9 cellular contexts compared by ENCODE assay signal in genomic region chr2:181680055-181680936, GRCh38. TPM values are rescaled to one million over a fixed set of nuclear protein-coding genes. Genes with fewer than 3 reads are reported as not detected.
DNase-seq lines count a peak whose midpoint lies in the region; ATAC-seq, FAIRE-seq and TF ChIP-seq lines count a peak whose summit lies in the region.
"Had no signal": no experiment of that assay in that cellular context is flagged by ENCODE, and none has a peak within 500 bp of the region (broad histone marks: within the 10 kb centered on the region; RNA-seq: fewer than 3 reads in every experiment).

TSS of gene NEUROD1 (minus strand) at chr2:181680517. CDS start at chr2:181678860, 1,657 bp downstream.

- POLR2A ChIA-PET in OCI-LY7 (lab: Charles Lee), result interaction anchor here (0.6 kb wide), 1 partner anchor 110 kb away, joined by 3 read pairs; no protein-coding TSS in a partner anchor

- CTCF ChIA-PET in OCI-LY7 (lab: Charles Lee; ENCODE audit: unreplicated experiment), result no interaction called here

- peaks cover 89% of the 10 kb centered on the region for H3K27me3 ChIP-seq in skeletal muscle satellite cell (ENCODE audit: control insufficient read depth, insufficient read depth, low read length)

- peaks cover 85 to 92% of the 10 kb centered on the region in 2 donors for H3K27me3 Mint-ChIP-seq in effector memory CD8-positive, alpha-beta T cell

- peaks cover 15 to 29% of the 10 kb centered on the region in 2 donors for H3K4me1 Mint-ChIP-seq in effector memory CD8-positive, alpha-beta T cell (ENCODE audit: low read depth in 2 of 2)

- H3K36me3 Mint-ChIP-seq in effector memory CD8-positive, alpha-beta T cell (ENCODE audit: insufficient read depth), result no peaks in the 10 kb centered on the region

- no peaks in the 10 kb centered on the region for H3K79me2 ChIP-seq in OCI-LY7 (ENCODE audit: insufficient read depth, low read depth, low read length)

- no peaks in the 10 kb centered on the region for H4K20me1 ChIP-seq in OCI-LY7 (ENCODE audit: insufficient read depth, low read length)

- TF ChIP-seq CTCF in OCI-LY7 (conservative IDR thresholded peaks at IDR 0.05; ENCODE audit: low read length), result no peak

- H3K4me3 Mint-ChIP-seq in effector memory CD8-positive, alpha-beta T cell, result peak within 1 kb of the TSS; percentile 37 to 48

- H2AFZ ChIP-seq in OCI-LY7 (ENCODE audit: low read length), result no peak within 1 kb of the TSS

- no peaks in the 10 kb centered on the region for H3K9me2 ChIP-seq in OCI-LY7 (ENCODE audit: insufficient read depth, low read length)

- ATAC-seq in effector memory CD8-positive, alpha-beta T cell (replicated peaks), result no peak
- ATAC-seq in GM18511 (IDR thresholded peaks at IDR 0.05; ENCODE audit: unreplicated experiment), result no peak

- DNase-seq in NCI-H187 (lab: John Stamatoyannopoulos, UW), result peak; percentile 5 to 6
- no peak for DNase-seq in NCI-H187 treated with DMSO at 0.1 percent for 48 hours (lab: John Stamatoyannopoulos, UW)
- DNase-seq in NCI-H226, result peak; percentile 5
- DNase-seq in effector memory CD8-positive, alpha-beta T cell, result no peak
- no peak for DNase-seq in OCI-LY7 (ENCODE audit: low spot score)
- DNase-seq in H54 (ENCODE audit: insufficient read length, low spot score), result no peak

- no peak within 1 kb of the TSS for H3K27ac Mint-ChIP-seq in effector memory CD8-positive, alpha-beta T cell

- no TSS peak for BruUV-seq in OCI-LY7 (replicated peaks; lab: Mats Ljungman, UMichigan)

- H3K4me2 ChIP-seq in skeletal muscle satellite cell (ENCODE audit: low read length) (peak within 1 kb of the TSS; percentile 72), OCI-LY7 (ENCODE audit: low read length) (no peak within 1 kb of the TSS)

- H3K4me3 ChIP-seq in skeletal muscle satellite cell (ENCODE audit: low read length), result peak within 1 kb of the TSS; percentile 36
- no peak within 1 kb of the TSS for H3K4me3 ChIP-seq in OCI-LY7 (ENCODE audit: low read depth, low read length, poor library complexity, severe bottlenecking)

- intact Hi-C loops in OCI-LY7 (cut with micrococcal nuclease; ENCODE audit: unreplicated experiment), result no loop called here

- H3K9ac ChIP-seq in skeletal muscle satellite cell (ENCODE audit: low read depth, low read length), result no peak within 1 kb of the TSS

- TF ChIP-seq POLR2A in H54 (IDR thresholded peaks at IDR 0.05; ENCODE audit: low read depth, low read length), result no peak

- no peak for FAIRE-seq in H54 (lab: Jason Lieb, UNC)

- peaks cover 3 to 6% of the 10 kb centered on the region in 2 donors for H3K9me3 Mint-ChIP-seq in effector memory CD8-positive, alpha-beta T cell

- H3K27ac ChIP-seq in OCI-LY7 (ENCODE audit: low read depth, low read length, poor library complexity, severe bottlenecking), result no peak within 1 kb of the TSS

- H3K9me3 ChIP-seq in skeletal muscle satellite cell (replicated peaks; ENCODE audit: low read length), result peaks cover 3% of the 10 kb centered on the region
- no peaks in the 10 kb centered on the region for H3K9me3 ChIP-seq in OCI-LY7 (ENCODE audit: low read length)

- H3K4me1 ChIP-seq in skeletal muscle satellite cell (ENCODE audit: control insufficient read depth, insufficient read depth, low read length), result peaks cover 13% of the 10 kb centered on the region
- no peaks in the 10 kb centered on the region for H3K4me1 ChIP-seq in OCI-LY7 (ENCODE audit: insufficient read depth, low read length, poor library complexity, severe bottlenecking)

- no peaks in the 10 kb centered on the region for H3K36me3 ChIP-seq in skeletal muscle satellite cell (ENCODE audit: insufficient read depth, low read length)
- no peaks in the 10 kb centered on the region for H3K36me3 ChIP-seq in OCI-LY7 (ENCODE audit: insufficient read depth, low read length)

RNA-seq across cellular contexts. Expression of gene NEUROD1, which starts in this region (rescaled TPM):
- not detected in 2 replicates for total RNA-seq in skeletal muscle satellite cell (2012; rRNA removed)
- not detected in 2 replicates for total RNA-seq in OCI-LY7 (2014; rRNA removed; shearing (Covaris generic))
- total RNA-seq in OCI-LY7 (2022), result not detected in 2 replicates
- total RNA-seq: fibroblast of villous mesenchyme had no signal

Comparison
In these comparisons a context has a peak if more than half of its experiments do, and no peak if none do; other contexts are left out.
1. DNase-seq: peak in NCI-H187 (2 of 2) and NCI-H226 (single experiment); none in NCI-H187 treated with DMSO at 0.1 percent for 48 hours (single experiment), effector memory CD8-positive, alpha-beta T cell (0 of 3), OCI-LY7 (single experiment) and H54 (single experiment).